In the genomic region with DNA sequence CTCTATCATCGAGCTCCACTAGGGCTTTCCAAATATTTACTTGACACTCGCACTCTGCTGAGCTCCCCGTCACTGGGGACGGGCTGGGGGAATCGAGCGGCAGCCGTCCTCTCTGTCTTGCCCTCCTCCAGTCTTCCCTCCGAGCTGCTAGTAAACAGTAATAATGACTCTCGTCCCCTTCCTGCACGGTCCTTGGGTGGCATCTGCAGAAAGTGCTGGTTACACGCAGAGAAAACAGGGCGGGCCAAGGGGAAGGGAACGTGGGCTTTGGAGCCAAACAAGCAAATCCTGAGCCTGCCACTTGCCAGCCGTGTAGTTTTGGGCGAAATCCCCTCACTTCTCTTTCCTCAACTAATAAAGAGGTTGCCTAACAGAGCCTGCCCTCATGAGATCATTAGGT, we compare ENCODE assay signal across 28 cellular contexts.
DNase-seq lines count a peak whose midpoint lies in the region; ATAC-seq and TF ChIP-seq lines count a peak whose summit lies in the region.
"Had no signal": no experiment of that assay in that cellular context is flagged by ENCODE, and none has a peak within 500 bp of the region (broad histone marks: within the 10 kb centered on the region; RNA-seq: fewer than 3 reads in every experiment).

No MANE protein-coding gene starts in this region.

- WGBS in esophagus muscularis mucosa: 70% methylated on average over 15 of the region's 15 CpGs
- 74 to 75% methylated on average over 15 of the region's 15 CpGs for WGBS in sigmoid colon, 2 donors
- 76% methylated on average over 15 of the region's 15 CpGs for whole genome bisulfite sequencing in mesenchymal stem cell

- H3K36me3 Mint-ChIP-seq in T-helper 2 cell treated with Interferon-gamma antibody and Interleukin-4, amounts not matched to agents 5 μg/mL and 100 μg/mL, for 36 hours (ENCODE audit: low read depth): peaks cover 27% of the 10 kb centered on the region
- H3K36me3 Mint-ChIP-seq: activated naive CD8-positive, alpha-beta T cell treated with anti-CD3 and anti-CD28 coated beads, Interleukin-2, amount 10 ng/mL, durations not matched to agents 7 days and 5 days; memory B cell; naive B cell had no signal

- H3K14ac ChIP-seq in mesenchymal stem cell (ENCODE audit: low read length in 2 of 2): no peak overlapping the region

- H3K4me2 ChIP-seq in mesenchymal stem cell (ENCODE audit: low read length, poor library complexity, severe bottlenecking): no peak overlapping the region

- no peak overlapping the region for H3K18ac ChIP-seq in mesenchymal stem cell (ENCODE audit: low read depth in 1 of 2, low read length in 2 of 2)

- H3K4ac ChIP-seq in mesenchymal stem cell (ENCODE audit: low read depth in 1 of 2, low read length in 2 of 2): no peak overlapping the region

- H3K27ac Mint-ChIP-seq in T-helper 2 cell treated with Interferon-gamma antibody and Interleukin-4, amounts not matched to agents 5 μg/mL and 100 μg/mL, for 36 hours: no peak overlapping the region
- H3K27ac Mint-ChIP-seq: activated CD8-positive, alpha-beta T cell treated with anti-CD3 and anti-CD28 coated beads for 36 hours; activated naive CD8-positive, alpha-beta T cell treated with anti-CD3 and anti-CD28 coated beads, Interleukin-2, amount 10 ng/mL, durations not matched to agents 7 days and 5 days; activated T-helper 2 cell treated with anti-CD3 and anti-CD28 coated beads, Interferon-gamma antibody, Interleukin-2, Interleukin-4, amounts not matched to agents 10 μg/mL and 5 μg/mL and 100 μg/mL, durations not matched to agents 14 hours and 24 hours and 36 hours; HFFc6; memory B cell had no signal

- TF ChIP-seq EP300 in esophagus muscularis mucosa (IDR thresholded peaks at IDR 0.05) (no peak), sigmoid colon (IDR thresholded peaks at IDR 0.05) (no peak)

- intact Hi-C loops in left cardiac atrium (cut with DNase I): loop anchor here in 1 of 2 donors (10.0 kb wide), 1 partner anchor 101 kb away; a partner anchor contains a TSS
- intact Hi-C loops in esophagus muscularis mucosa (cut with DNase I): loop anchor here (10.0 kb wide), 2 partner anchors 129 to 321 kb away; no protein-coding TSS in a partner anchor
- intact Hi-C loops in sigmoid colon (cut with DNase I): loop anchor here (10.0 kb wide), 1 partner anchor 151 kb away; no protein-coding TSS in a partner anchor

- H3K27me3 ChIP-seq in right atrium auricular region (no peaks in the 10 kb centered on the region), esophagus muscularis mucosa (no peaks in the 10 kb centered on the region), sigmoid colon (no peaks in the 10 kb centered on the region), mesenchymal stem cell (ENCODE audit: control insufficient read depth in 1 of 2, insufficient read depth in 1 of 2, low read length in 2 of 2) (no peaks in the 10 kb centered on the region)

- H3K23ac ChIP-seq in mesenchymal stem cell (ENCODE audit: low read length in 2 of 2): no peak overlapping the region

- DNase-seq in left cardiac atrium (peak; percentile 8), right atrium auricular region (ENCODE audit: low spot score) (no peak), esophagus muscularis mucosa (ENCODE audit: extremely low spot score) (no peak), sigmoid colon (peak; percentile 49), mesenchymal stem cell (no peak), DMS 273 (lab: John Stamatoyannopoulos, UW; ENCODE audit: unreplicated experiment) (no peak), left lobe of liver (ENCODE audit: low spot score) (no peak)
- DNase-seq in T-helper 2 cell treated with Interferon-gamma antibody and Interleukin-4, amounts not matched to agents 5 μg/mL and 100 μg/mL, for 36 hours (ENCODE audit: low spot score): no peak
- DNase-seq: activated CD8-positive, alpha-beta T cell treated with anti-CD3 and anti-CD28 coated beads for 36 hours; activated naive CD8-positive, alpha-beta T cell treated with anti-CD3 and anti-CD28 coated beads, Interleukin-2, amount 10 ng/mL, durations not matched to agents 7 days and 5 days; CD4-positive, alpha-beta memory T cell; DMS153; GM23248; HFFc6; kidney glomerular epithelial cell; MV-4-11; naive B cell; NCI-H1694 treated with DMSO at 0.1 percent for 48 hours; NCI-H524; NK-92 treated with Interleukin-12 subunit alpha and Interleukin-12 subunit beta, amount 100 ng/mL, for 24 hours; PC-3; substantia nigra; T-helper 2 cell had no signal

- peaks cover 51% of the 10 kb centered on the region for H3K79me1 ChIP-seq in mesenchymal stem cell (replicated peaks; ENCODE audit: low read length, poor library complexity, severe bottlenecking)

- no peak overlapping the region for H2AFZ ChIP-seq in mesenchymal stem cell (ENCODE audit: low read depth, low read length)
- H2AFZ ChIP-seq: GM23248 had no signal

- H2BK120ac ChIP-seq in mesenchymal stem cell (ENCODE audit: low read depth, low read length): no peak overlapping the region

- no peak overlapping the region for H3K9ac ChIP-seq in mesenchymal stem cell (ENCODE audit: low read length)

- H3K9me3 ChIP-seq in right atrium auricular region (no peaks in the 10 kb centered on the region), esophagus muscularis mucosa (no peaks in the 10 kb centered on the region), sigmoid colon (no peaks in the 10 kb centered on the region), mesenchymal stem cell (ENCODE audit: control insufficient read depth, low read length) (no peaks in the 10 kb centered on the region)

- H3K4me3 Mint-ChIP-seq in T-helper 2 cell treated with Interferon-gamma antibody and Interleukin-4, amounts not matched to agents 5 μg/mL and 100 μg/mL, for 36 hours: no peak overlapping the region
- H3K4me3 Mint-ChIP-seq: activated CD8-positive, alpha-beta T cell treated with anti-CD3 and anti-CD28 coated beads for 36 hours; activated naive CD8-positive, alpha-beta T cell treated with anti-CD3 and anti-CD28 coated beads, Interleukin-2, amount 10 ng/mL, durations not matched to agents 7 days and 5 days; CD4-positive, alpha-beta memory T cell; central memory CD8-positive, alpha-beta T cell; HFFc6; memory B cell had no signal

- TF ChIP-seq CTCF in right atrium auricular region (IDR thresholded peaks at IDR 0.05) (no peak), esophagus muscularis mucosa (IDR thresholded peaks at IDR 0.05) (no peak), sigmoid colon (IDR thresholded peaks at IDR 0.05) (no peak)

- no peak overlapping the region for H2BK5ac ChIP-seq in mesenchymal stem cell (ENCODE audit: low read depth, low read length, poor library complexity, severe bottlenecking)

- H2BK12ac ChIP-seq in mesenchymal stem cell (ENCODE audit: low read length in 2 of 2): no peak overlapping the region

- TF ChIP-seq POLR2A in esophagus muscularis mucosa (IDR thresholded peaks at IDR 0.05; ENCODE audit: low read depth): no peak
- TF ChIP-seq POLR2A in sigmoid colon (IDR thresholded peaks at IDR 0.05): no peak

- no peaks in the 10 kb centered on the region for H3K9me3 Mint-ChIP-seq in T-helper 2 cell treated with Interferon-gamma antibody and Interleukin-4, amounts not matched to agents 5 μg/mL and 100 μg/mL, for 36 hours
- H3K9me3 Mint-ChIP-seq: activated CD8-positive, alpha-beta T cell treated with anti-CD3 and anti-CD28 coated beads for 36 hours; activated naive CD8-positive, alpha-beta T cell treated with anti-CD3 and anti-CD28 coated beads, Interleukin-2, amount 10 ng/mL, durations not matched to agents 7 days and 5 days; activated T-helper 2 cell treated with anti-CD3 and anti-CD28 coated beads, Interferon-gamma antibody, Interleukin-2, Interleukin-4, amounts not matched to agents 10 μg/mL and 5 μg/mL and 100 μg/mL, durations not matched to agents 14 hours and 24 hours and 36 hours; CD4-positive, alpha-beta memory T cell; central memory CD8-positive, alpha-beta T cell; HFFc6; memory B cell; naive B cell had no signal

- no peak overlapping the region for H2AK5ac ChIP-seq in mesenchymal stem cell (ENCODE audit: low read length, severe bottlenecking)

- H4K91ac ChIP-seq in mesenchymal stem cell (ENCODE audit: low read length): no peak overlapping the region

- peaks cover 50% of the 10 kb centered on the region for H3K36me3 ChIP-seq in right atrium auricular region
- peaks cover 4 to 64% (median 41%) of the 10 kb centered on the region in 4 donors for H3K36me3 ChIP-seq in esophagus muscularis mucosa
- peaks cover 0 to 60% (median 15%) of the 10 kb centered on the region in 4 donors for H3K36me3 ChIP-seq in sigmoid colon
- peaks cover 10 to 68% of the 10 kb centered on the region in 2 experiments for H3K36me3 ChIP-seq in mesenchymal stem cell (ENCODE audit: control insufficient read depth in 1 of 2, insufficient read depth in 2 of 2, low read depth in 1 of 2, low read length in 2 of 2)

- H3K4me1 Mint-ChIP-seq in T-helper 2 cell treated with Interferon-gamma antibody and Interleukin-4, amounts not matched to agents 5 μg/mL and 100 μg/mL, for 36 hours (ENCODE audit: low read depth): peaks cover 6% of the 10 kb centered on the region
- H3K4me1 Mint-ChIP-seq: activated naive CD8-positive, alpha-beta T cell treated with anti-CD3 and anti-CD28 coated beads, Interleukin-2, amount 10 ng/mL, durations not matched to agents 7 days and 5 days had no signal

- H3K27ac ChIP-seq in right atrium auricular region: no peak overlapping the region
- peak overlapping the region; percentile 73 to 86 (median 82) for H3K27ac ChIP-seq in esophagus muscularis mucosa (replicated peaks in 1 of 4)
- peak overlapping the region; percentile 73 to 95 (median 86) for H3K27ac ChIP-seq in sigmoid colon
- no peak overlapping the region for H3K27ac ChIP-seq in mesenchymal stem cell (ENCODE audit: low read length, poor library complexity, severe bottlenecking)
- H3K27ac ChIP-seq: GM23248 had no signal

- H2BK15ac ChIP-seq in mesenchymal stem cell (ENCODE audit: low read depth, poor library complexity, severe bottlenecking): no peak overlapping the region

- H3K4me1 ChIP-seq in right atrium auricular region (peaks cover 0 to 65% of the 10 kb centered on the region in 2 donors), esophagus muscularis mucosa (peaks cover 50 to 99% (median 95%) of the 10 kb centered on the region in 4 donors), sigmoid colon (peaks cover 0 to 98% (median 96%) of the 10 kb centered on the region in 4 donors), mesenchymal stem cell (ENCODE audit: control insufficient read depth, insufficient read depth, low read depth, low read length) (peaks cover 58% of the 10 kb centered on the region)

- no peaks in the 10 kb centered on the region for H3K27me3 Mint-ChIP-seq in T-helper 2 cell treated with Interferon-gamma antibody and Interleukin-4, amounts not matched to agents 5 μg/mL and 100 μg/mL, for 36 hours (ENCODE audit: low read depth)
- H3K27me3 Mint-ChIP-seq: activated CD8-positive, alpha-beta T cell treated with anti-CD3 and anti-CD28 coated beads for 36 hours; activated naive CD8-positive, alpha-beta T cell treated with anti-CD3 and anti-CD28 coated beads, Interleukin-2, amount 10 ng/mL, durations not matched to agents 7 days and 5 days; CD4-positive, alpha-beta memory T cell; central memory CD8-positive, alpha-beta T cell; memory B cell had no signal

- no peak for ATAC-seq in left cardiac atrium
- ATAC-seq in left lobe of liver: no peak
- ATAC-seq: activated CD8-positive, alpha-beta T cell treated with anti-CD3 and anti-CD28 coated beads for 36 hours; PC-3; Right ventricle myocardium inferior had no signal

- H3K4me3 ChIP-seq in right atrium auricular region (no peak overlapping the region), esophagus muscularis mucosa (no peak overlapping the region), sigmoid colon (no peak overlapping the region), mesenchymal stem cell (ENCODE audit: insufficient read depth in 1 of 2, low read depth in 1 of 2, low read length in 2 of 2) (no peak overlapping the region)
- H3K4me3 ChIP-seq: GM23248, smooth muscle cell had no signal

- no peak overlapping the region for H4K8ac ChIP-seq in mesenchymal stem cell (ENCODE audit: low read length)

Comparison
In these comparisons a context has a peak if more than half of its experiments do, and no peak if none do; other contexts are left out.
1. DNase-seq: peak in left cardiac atrium (single experiment) and sigmoid colon (single experiment); none in right atrium auricular region (single experiment), esophagus muscularis mucosa (single experiment), mesenchymal stem cell (single experiment), DMS 273 (single experiment), T-helper 2 cell treated with Interferon-gamma antibody and Interleukin-4, amounts not matched to agents 5 μg/mL and 100 μg/mL, for 36 hours (single experiment) and left lobe of liver (single experiment).
2. H3K27ac ChIP-seq: peak in esophagus muscularis mucosa (4 of 4) and sigmoid colon (4 of 4); none in right atrium auricular region (0 of 2) and mesenchymal stem cell (single experiment).